ENCODE assay signal across 17 cellular contexts in genomic region chr2:235170016-235170415, GRCh38.
DNase-seq lines count a peak whose midpoint lies in the region; ATAC-seq, FAIRE-seq and TF ChIP-seq lines count a peak whose summit lies in the region.
"Had no signal": no experiment of that assay in that cellular context is flagged by ENCODE, and none has a peak within 500 bp of the region (broad histone marks: within the 10 kb centered on the region; RNA-seq: fewer than 3 reads in every experiment).

No MANE protein-coding gene starts in this region.

- no peak for FAIRE-seq in urothelium cell line (lab: Jason Lieb, UNC)
- FAIRE-seq: A204.1 had no signal

- H3K9ac ChIP-seq in mammary epithelial cell (ENCODE audit: insufficient read depth, low read length) = no peak overlapping the region

- TF ChIP-seq CTCF in MCF 10A (IDR thresholded peaks at IDR 0.05; ENCODE audit: unreplicated experiment) = no peak
- TF ChIP-seq CTCF in mammary epithelial cell (conservative IDR thresholded peaks at IDR 0.05 in 1 of 2, IDR thresholded peaks at IDR 0.05 in 1 of 2; ENCODE audit: extremely low read depth in 1 of 2, insufficient read depth in 1 of 2, low read depth in 1 of 2, low read length in 2 of 2) = no peak
- TF ChIP-seq CTCF in fibroblast of the aortic adventitia (IDR thresholded peaks at IDR 0.05; ENCODE audit: insufficient read depth, low read length) = no peak
- no peak for TF ChIP-seq CTCF in adrenal gland (IDR thresholded peaks at IDR 0.05)

- H3K9me3 Mint-ChIP-seq in MCF 10A (ENCODE audit: unreplicated experiment) = peaks cover 4% of the 10 kb centered on the region

- H4K20me1 ChIP-seq in mammary epithelial cell (ENCODE audit: insufficient read depth, low read length) = no peaks in the 10 kb centered on the region

- peak; percentile 58 for DNase-seq in MCF 10A (ENCODE audit: unreplicated experiment)
- DNase-seq in mammary epithelial cell = no peak
- peak; percentile 37 for DNase-seq in fibroblast of the aortic adventitia (ENCODE audit: low read depth)
- DNase-seq in urothelium cell line (ENCODE audit: low spot score) = peak; percentile 64
- no peak for DNase-seq in adrenal gland
- DNase-seq: activated CD8-positive, alpha-beta memory T cell treated with anti-CD3 and anti-CD28 coated beads, Interleukin-2, amount 10 ng/mL, durations not matched to agents 7 days and 5 days; activated naive CD8-positive, alpha-beta T cell treated with anti-CD3 and anti-CD28 coated beads, Interleukin-2, amount 10 ng/mL, durations not matched to agents 7 days and 5 days; heart left ventricle; left ventricle myocardium inferior; NCI-H2227 treated with DMSO at 0.1 percent for 48 hours; spleen; transverse colon had no signal

- H3K36me3 ChIP-seq in mammary epithelial cell (ENCODE audit: insufficient read depth, low read length) (no peaks in the 10 kb centered on the region), adrenal gland (replicated peaks in 1 of 2) (no peaks in the 10 kb centered on the region)
- H3K36me3 ChIP-seq: heart left ventricle, left ventricle myocardium inferior, spleen, transverse colon had no signal

- CTCF ChIA-PET in MCF 10A (lab: Yijun Ruan, JAX) (interaction anchor here (0.9 kb wide), 1 partner anchor 289 kb away, joined by 3 read pairs; no protein-coding TSS in a partner anchor), mammary epithelial cell (lab: Charles Lee; ENCODE audit: low non-redundant PET) (no interaction called here)

- ATAC-seq in SK-N-SH treated with all-trans-retinoic acid at 6 μM for 48 hours = peak; percentile 47
- ATAC-seq in GM21528 (IDR thresholded peaks at IDR 0.05; ENCODE audit: low FRiP score, unreplicated experiment) = no peak
- no peak for ATAC-seq in HG02852 (IDR thresholded peaks at IDR 0.05; ENCODE audit: unreplicated experiment)
- ATAC-seq: activated CD8-positive, alpha-beta memory T cell treated with anti-CD3 and anti-CD28 coated beads, Interleukin-2, amount 10 ng/mL, durations not matched to agents 7 days and 5 days had no signal

- POLR2A ChIA-PET in MCF 10A (lab: Yijun Ruan, JAX) = no interaction called here

- intact Hi-C loops in MCF 10A (cut with micrococcal nuclease) (no loop called here), mammary epithelial cell (cut with micrococcal nuclease) (no loop called here), adrenal gland (cut with DNase I) (no loop called here)

- H3K79me2 ChIP-seq in mammary epithelial cell (ENCODE audit: insufficient read depth, low read length) = no peaks in the 10 kb centered on the region

- H3K27ac Mint-ChIP-seq in MCF 10A (ENCODE audit: low read depth, unreplicated experiment) = no peak overlapping the region
- H3K27ac Mint-ChIP-seq: activated CD8-positive, alpha-beta memory T cell treated with anti-CD3 and anti-CD28 coated beads, Interleukin-2, amount 10 ng/mL, durations not matched to agents 7 days and 5 days; activated naive CD8-positive, alpha-beta T cell treated with anti-CD3 and anti-CD28 coated beads, Interleukin-2, amount 10 ng/mL, durations not matched to agents 7 days and 5 days had no signal

- no peaks in the 10 kb centered on the region for H3K27me3 ChIP-seq in mammary epithelial cell (ENCODE audit: insufficient read depth, low read length)
- H3K27me3 ChIP-seq in adrenal gland = no peaks in the 10 kb centered on the region
- H3K27me3 ChIP-seq: heart left ventricle, transverse colon had no signal

- TF ChIP-seq POLR2A in adrenal gland (IDR thresholded peaks at IDR 0.05) = no peak

- H3K27ac ChIP-seq in mammary epithelial cell (ENCODE audit: insufficient read depth, low read depth, low read length) (no peak overlapping the region), adrenal gland (no peak overlapping the region)
- H3K27ac ChIP-seq: left ventricle myocardium inferior, transverse colon had no signal

- no peak overlapping the region for H2AFZ ChIP-seq in mammary epithelial cell (ENCODE audit: low read depth, low read length)

- H3K4me1 ChIP-seq in mammary epithelial cell (ENCODE audit: insufficient read depth, low read length) (peaks cover 19% of the 10 kb centered on the region), adrenal gland (replicated peaks in 1 of 2) (peaks cover 0 to 9% of the 10 kb centered on the region in 2 donors)

- H3K9me3 ChIP-seq in mammary epithelial cell (replicated peaks; ENCODE audit: insufficient read depth, low read length) (no peaks in the 10 kb centered on the region), adrenal gland (replicated peaks in 1 of 3) (no peaks in the 10 kb centered on the region)
- H3K9me3 ChIP-seq: heart left ventricle, left ventricle myocardium inferior, spleen, transverse colon had no signal

- dilution Hi-C loops in mammary epithelial cell (cut with HindIII; ENCODE audit: low sequenced_read_pairs) = no loop called here

- no peak overlapping the region for H3K4me3 Mint-ChIP-seq in MCF 10A (ENCODE audit: unreplicated experiment)
- H3K4me3 Mint-ChIP-seq: activated CD8-positive, alpha-beta memory T cell treated with anti-CD3 and anti-CD28 coated beads, Interleukin-2, amount 10 ng/mL, durations not matched to agents 7 days and 5 days; activated naive CD8-positive, alpha-beta T cell treated with anti-CD3 and anti-CD28 coated beads, Interleukin-2, amount 10 ng/mL, durations not matched to agents 7 days and 5 days; neural crest cell had no signal

- H3K4me3 ChIP-seq in mammary epithelial cell (replicated peaks in 1 of 3; ENCODE audit: insufficient read depth in 1 of 3, low read depth in 2 of 3, low read length in 3 of 3) (no peak overlapping the region), fibroblast of the aortic adventitia (ENCODE audit: low read depth, low read length) (no peak overlapping the region), adrenal gland (no peak overlapping the region)
- H3K4me3 ChIP-seq: heart left ventricle, left ventricle myocardium inferior, spleen, transverse colon had no signal

- BruUV-seq in MCF 10A (replicated peaks; lab: Mats Ljungman, UMichigan) = no TSS peak
- BruUV-seq in mammary epithelial cell (replicated peaks; lab: Mats Ljungman, UMichigan) = no TSS peak

- peaks cover 14% of the 10 kb centered on the region for H3K4me1 Mint-ChIP-seq in MCF 10A (ENCODE audit: insufficient read depth, unreplicated experiment)
- H3K4me1 Mint-ChIP-seq: activated CD8-positive, alpha-beta memory T cell treated with anti-CD3 and anti-CD28 coated beads, Interleukin-2, amount 10 ng/mL, durations not matched to agents 7 days and 5 days; activated naive CD8-positive, alpha-beta T cell treated with anti-CD3 and anti-CD28 coated beads, Interleukin-2, amount 10 ng/mL, durations not matched to agents 7 days and 5 days had no signal

- H3K4me2 ChIP-seq in mammary epithelial cell (ENCODE audit: insufficient read depth, low read depth, low read length) = no peak overlapping the region

- WGBS in mammary epithelial cell (ENCODE audit: low coverage, missing lambda C conversion rate) = 80% methylated on average over 2 of the region's 3 CpGs
- 62 to 71% (median 66%) methylated on average over 3 of the region's 3 CpGs for WGBS in adrenal gland, 4 donors

- in situ Hi-C loops in mammary epithelial cell (cut with MboI; ENCODE audit: low sequenced_read_pairs in 2 of 2) = no loop called here

- no peaks in the 10 kb centered on the region for H3K27me3 Mint-ChIP-seq in MCF 10A (ENCODE audit: insufficient read depth, unreplicated experiment)
- H3K27me3 Mint-ChIP-seq: activated CD8-positive, alpha-beta memory T cell treated with anti-CD3 and anti-CD28 coated beads, Interleukin-2, amount 10 ng/mL, durations not matched to agents 7 days and 5 days; activated naive CD8-positive, alpha-beta T cell treated with anti-CD3 and anti-CD28 coated beads, Interleukin-2, amount 10 ng/mL, durations not matched to agents 7 days and 5 days had no signal

- H3K36me3 Mint-ChIP-seq in MCF 10A (ENCODE audit: insufficient read depth, unreplicated experiment) = no peaks in the 10 kb centered on the region
- H3K36me3 Mint-ChIP-seq: activated CD8-positive, alpha-beta memory T cell treated with anti-CD3 and anti-CD28 coated beads, Interleukin-2, amount 10 ng/mL, durations not matched to agents 7 days and 5 days; activated naive CD8-positive, alpha-beta T cell treated with anti-CD3 and anti-CD28 coated beads, Interleukin-2, amount 10 ng/mL, durations not matched to agents 7 days and 5 days had no signal

TF ChIP-seq in SK-N-SH treated with all-trans-retinoic acid at 6 μM for 48 hours, 23 proteins besides CTCF, POLR2A, EP300 and RAD21 (continues in another document):
- TF ChIP-seq CSDC2 (CRISPR knock-in tag; IDR thresholded peaks at IDR 0.05) (no peak), ESRRG (CRISPR knock-in tag; IDR thresholded peaks at IDR 0.05) (no peak), TCF4 (CRISPR knock-in tag; IDR thresholded peaks at IDR 0.05; ENCODE audit: borderline replicate concordance) (no peak), GLIS3 (CRISPR knock-in tag; IDR thresholded peaks at IDR 0.05) (no peak), TOX (CRISPR knock-in tag; IDR thresholded peaks at IDR 0.05; ENCODE audit: borderline replicate concordance) (no peak), TSHZ2 (CRISPR knock-in tag; IDR thresholded peaks at IDR 0.05) (no peak), ZNF70 (CRISPR knock-in tag; IDR thresholded peaks at IDR 0.05) (no peak), ZFP30 (CRISPR knock-in tag; IDR thresholded peaks at IDR 0.05) (no peak)

Comparison
In these comparisons a context has a peak if more than half of its experiments do, and no peak if none do; other contexts are left out.
1. DNase-seq: peak in MCF 10A (single experiment), fibroblast of the aortic adventitia (single experiment) and urothelium cell line (single experiment); none in mammary epithelial cell (single experiment) and adrenal gland (0 of 7).